ENCODE assay signal across 1 cellular context in genomic region chr10:100535715-100536353, GRCh38.
TF ChIP-seq lines count a peak whose summit lies in the region.

Gene HIF1AN (plus strand): TSS chr10:100535943. CDS start chr10:100535959, 16 bp downstream.

TF ChIP-seq in HepG2, 621 proteins besides CTCF, POLR2A, EP300 and RAD21 (continued from another document and continues in another):
- TF ChIP-seq ELK4 (CRISPR knock-in tag; IDR thresholded peaks at IDR 0.05; ENCODE audit: borderline replicate concordance) (no peak), GATAD2A (CRISPR knock-in tag; IDR thresholded peaks at IDR 0.05) (peak; percentile 73), AFF4 (CRISPR knock-in tag; IDR thresholded peaks at IDR 0.05) (no peak), STAG1 (CRISPR knock-in tag; IDR thresholded peaks at IDR 0.05) (peak; percentile 21; the same call in 1 of the 2 replicates), JUNB (CRISPR knock-in tag; IDR thresholded peaks at IDR 0.05; ENCODE audit: borderline replicate concordance) (0 out of 2 replicates have a peak, but pooled peaks have one; percentile 31), POGZ (CRISPR knock-in tag; IDR thresholded peaks at IDR 0.05) (peak; percentile 95), MZF1 (CRISPR knock-in tag; IDR thresholded peaks at IDR 0.05; ENCODE audit: borderline replicate concordance) (no peak), THYN1 (CRISPR knock-in tag; IDR thresholded peaks at IDR 0.05; ENCODE audit: borderline replicate concordance, low read depth) (no peak), WIZ (CRISPR knock-in tag; IDR thresholded peaks at IDR 0.05) (peak; percentile 22; the same call in 1 of the 2 replicates), JARID2 (CRISPR knock-in tag; IDR thresholded peaks at IDR 0.05; ENCODE audit: insufficient replicate concordance) (peak; percentile 69), ZNF335 (CRISPR knock-in tag; IDR thresholded peaks at IDR 0.05) (0 out of 2 replicates have a peak, but pooled peaks have one; percentile 58), RFXAP (CRISPR knock-in tag; IDR thresholded peaks at IDR 0.05; ENCODE audit: borderline replicate concordance) (0 out of 2 replicates have a peak, but pooled peaks have one; percentile 66), MXI1 (IDR thresholded peaks at IDR 0.05; ENCODE audit: borderline replicate concordance, low read depth, low read length) (peak; percentile 45; the same call in 1 of the 3 replicates), ZBTB1 (CRISPR knock-in tag; IDR thresholded peaks at IDR 0.05; ENCODE audit: borderline replicate concordance) (no peak), NR0B2 (CRISPR knock-in tag; IDR thresholded peaks at IDR 0.05) (no peak), SAP130 (CRISPR knock-in tag; IDR thresholded peaks at IDR 0.05; ENCODE audit: low read depth) (peak; percentile 91), ZGPAT (CRISPR knock-in tag; IDR thresholded peaks at IDR 0.05) (peak; percentile 85), MLLT10 (CRISPR knock-in tag; IDR thresholded peaks at IDR 0.05) (no peak), TERF1 (CRISPR knock-in tag; IDR thresholded peaks at IDR 0.05) (no peak), DR1 (CRISPR knock-in tag; IDR thresholded peaks at IDR 0.05) (no peak), MIER3 (CRISPR knock-in tag; IDR thresholded peaks at IDR 0.05; ENCODE audit: borderline replicate concordance) (peak; percentile 65; the same call in 1 of the 2 replicates), ZNF276 (CRISPR knock-in tag; IDR thresholded peaks at IDR 0.05; ENCODE audit: low read depth) (no peak), REL (CRISPR knock-in tag; conservative IDR thresholded peaks at IDR 0.05) (no peak), KDM2A (CRISPR knock-in tag; IDR thresholded peaks at IDR 0.05; ENCODE audit: borderline replicate concordance, low read depth) (peak; percentile 96), GMEB1 (CRISPR knock-in tag; IDR thresholded peaks at IDR 0.05; ENCODE audit: borderline replicate concordance) (peak; percentile 61), ZNF17 (CRISPR knock-in tag; IDR thresholded peaks at IDR 0.05) (no peak), ZNF720 (CRISPR knock-in tag; IDR thresholded peaks at IDR 0.05) (no peak), SIX1 (CRISPR knock-in tag; IDR thresholded peaks at IDR 0.05; ENCODE audit: borderline replicate concordance) (no peak), SATB2 (CRISPR knock-in tag; IDR thresholded peaks at IDR 0.05) (no peak), HNRNPK (IDR thresholded peaks at IDR 0.05; ENCODE audit: low read depth, low read length, poor library complexity, severe bottlenecking) (no peak), TBX2 (CRISPR knock-in tag; IDR thresholded peaks at IDR 0.05; ENCODE audit: borderline replicate concordance) (peak; percentile 39; the same call in 1 of the 2 replicates), MXD4 (CRISPR knock-in tag; IDR thresholded peaks at IDR 0.05) (no peak), ZSCAN9 (CRISPR knock-in tag; IDR thresholded peaks at IDR 0.05; ENCODE audit: borderline replicate concordance) (peak; percentile 71; the same call in 1 of the 2 replicates), ZNF639 (CRISPR knock-in tag; conservative IDR thresholded peaks at IDR 0.05) (peak; percentile 78), ZNF235 (CRISPR knock-in tag; IDR thresholded peaks at IDR 0.05; ENCODE audit: borderline replicate concordance) (0 out of 2 replicates have a peak, but pooled peaks have one; percentile 41), ZNF574 (CRISPR knock-in tag; IDR thresholded peaks at IDR 0.05) (peak; percentile 100), GABPA (IDR thresholded peaks at IDR 0.05; ENCODE audit: low read depth, low read length) (peak; percentile 79), GABPA (CRISPR knock-in tag; IDR thresholded peaks at IDR 0.05; ENCODE audit: low read depth) (peak; percentile 96), MAX (IDR thresholded peaks at IDR 0.05) (peak; percentile 60), ZNF709 (CRISPR knock-in tag; IDR thresholded peaks at IDR 0.05) (peak; percentile 24; the same call in 1 of the 2 replicates), ZFY (CRISPR knock-in tag; IDR thresholded peaks at IDR 0.05) (peak; percentile 80), ZBTB33 (CRISPR knock-in tag; IDR thresholded peaks at IDR 0.05) (peak; percentile 51; the same call in 1 of the 2 replicates), BHLHE40 (IDR thresholded peaks at IDR 0.05; ENCODE audit: low read length) (no peak)
